Comparison of ENCODE assay signal across 9 cellular contexts in genomic region chr19:41226053-41226873, GRCh38. TPM values are rescaled to one million over a fixed set of nuclear protein-coding genes. Genes with fewer than 3 reads are reported as not detected.
A peak's percentile ranks its signal among the peaks of the same experiment; 100 is the strongest.
DNase-seq lines count a peak whose midpoint lies in the region; ATAC-seq and TF ChIP-seq lines count a peak whose summit lies in the region.
"Had no signal": no experiment of that assay in that cellular context is flagged by ENCODE, and none has a peak within 500 bp of the region (broad histone marks: within the 10 kb centered on the region; RNA-seq: fewer than 3 reads in every experiment).

No MANE protein-coding gene starts in this region.

- H2AFZ ChIP-seq in neural cell (ENCODE audit: low read depth, low read length) = no peak overlapping the region

- H3K36me3 ChIP-seq in neural cell (ENCODE audit: insufficient read depth, low read length) (no peaks in the 10 kb centered on the region), suprapubic skin (peaks cover 12% of the 10 kb centered on the region)
- H3K36me3 ChIP-seq: neutrophil had no signal

- H3F3A ChIP-seq in neural cell (ENCODE audit: insufficient read depth, low read length, poor library complexity, severe bottlenecking) = no peaks in the 10 kb centered on the region

- no peaks in the 10 kb centered on the region for H3K9me2 ChIP-seq in neural cell (ENCODE audit: insufficient read depth, low read length)

- H3K27me3 ChIP-seq in foreskin keratinocyte (no peaks in the 10 kb centered on the region), neural cell (ENCODE audit: insufficient read depth, low read depth, low read length) (no peaks in the 10 kb centered on the region), suprapubic skin (no peaks in the 10 kb centered on the region)

- ATAC-seq in foreskin keratinocyte (peak; percentile 70), HG03354 (IDR thresholded peaks at IDR 0.05; ENCODE audit: poor library complexity, severe bottlenecking, unreplicated experiment) (no peak), HG02588 (IDR thresholded peaks at IDR 0.05; ENCODE audit: unreplicated experiment) (no peak)

- no peaks in the 10 kb centered on the region for H3K79me2 ChIP-seq in neural cell (replicated peaks; ENCODE audit: insufficient read depth, low read length)

- WGBS in suprapubic skin = 10% methylated on average over 17 of the region's 67 CpGs

- H3K27ac ChIP-seq in foreskin keratinocyte (peak overlapping the region; percentile 81), neural cell (ENCODE audit: low read length) (no peak overlapping the region), suprapubic skin (peak overlapping the region; percentile 83)
- H3K27ac ChIP-seq: neutrophil had no signal

- no peak for TF ChIP-seq POLR2A in suprapubic skin (IDR thresholded peaks at IDR 0.05)

- no peaks in the 10 kb centered on the region for H3K9me3 ChIP-seq in neural cell (ENCODE audit: low read length)
- no peaks in the 10 kb centered on the region for H3K9me3 ChIP-seq in suprapubic skin
- H3K9me3 ChIP-seq: neutrophil had no signal

- H3K4me2 ChIP-seq in neural cell (ENCODE audit: low read length) = no peak overlapping the region

- TF ChIP-seq CTCF in foreskin keratinocyte (conservative IDR thresholded peaks at IDR 0.05) (no peak), neural cell (IDR thresholded peaks at IDR 0.05; ENCODE audit: poor library complexity, severe bottlenecking) (no peak), suprapubic skin (IDR thresholded peaks at IDR 0.05) (no peak)

- no peaks in the 10 kb centered on the region for H4K20me1 ChIP-seq in neural cell (ENCODE audit: insufficient read depth)

- TF ChIP-seq RAD21 in neural cell (conservative IDR thresholded peaks at IDR 0.05) = no peak

- H3K4me3 ChIP-seq in neural cell (ENCODE audit: low read length) (peak overlapping the region; percentile 25), suprapubic skin (peak overlapping the region; percentile 51)

- no peak for TF ChIP-seq EP300 in neural cell (conservative IDR thresholded peaks at IDR 0.05; ENCODE audit: poor library complexity, severe bottlenecking)
- no peak for TF ChIP-seq EP300 in suprapubic skin (IDR thresholded peaks at IDR 0.05)

- peaks cover 26% of the 10 kb centered on the region for H3K4me1 ChIP-seq in foreskin keratinocyte
- H3K4me1 ChIP-seq in suprapubic skin = peaks cover 47% of the 10 kb centered on the region

- H3K9ac ChIP-seq in neural cell (ENCODE audit: low read length) = no peak overlapping the region

- DNase-seq in Ammon's horn (ENCODE audit: low spot score) (peak; percentile 34), NCI-H69 (lab: John Stamatoyannopoulos, UW) (peak; percentile 16), foreskin keratinocyte (no peak), suprapubic skin (ENCODE audit: low spot score in 2 of 2) (peak in 1 of 2 donors; percentile 85)
- peak; percentile 47 for DNase-seq in activated naive CD4-positive, alpha-beta T cell treated with Interleukin-2 at 50 U/mL for 16 hours

TF ChIP-seq in neural cell, 6 proteins besides CTCF, POLR2A, EP300 and RAD21:
- TF ChIP-seq EZH2 (IDR thresholded peaks at IDR 0.05; ENCODE audit: borderline replicate concordance, insufficient read depth, low read length, poor library complexity, severe bottlenecking) (no peak), REST (IDR thresholded peaks at IDR 0.05; ENCODE audit: borderline replicate concordance) (no peak), POLR2AphosphoS5 (IDR thresholded peaks at IDR 0.05) (no peak), TAF1 (IDR thresholded peaks at IDR 0.05; ENCODE audit: low read depth) (no peak), SMC3 (conservative IDR thresholded peaks at IDR 0.05; ENCODE audit: poor library complexity) (no peak), MXI1 (conservative IDR thresholded peaks at IDR 0.05; ENCODE audit: poor library complexity, severe bottlenecking) (no peak)

RNA-seq across cellular contexts. Expression of gene AXL, which starts 7.2 kb away (rescaled TPM):
- total RNA-seq in foreskin keratinocyte (163 and 167 TPM in 2 replicates), suprapubic skin (10 to 100 TPM; 18.2 to 35.8 (median 28.3) TPM)
- polyA plus RNA-seq in foreskin keratinocyte (55.7 and 59.9 TPM in 2 replicates), neural cell (0.10 TPM in 1 of 2 replicates, not detected in the other)
- 0.49 and 0.81 TPM in 2 replicates for polyA minus RNA-seq in neural cell

RNA-seq across cellular contexts. Expression of gene CYP2S1, which starts 33.2 kb away (rescaled TPM):
- total RNA-seq in foreskin keratinocyte (8.5 and 10.8 TPM in 2 replicates), suprapubic skin (1 to 10 TPM; 1.8 to 6.5 (median 2.5) TPM)
- polyA plus RNA-seq in foreskin keratinocyte (11.5 and 13.4 TPM in 2 replicates), neural cell (not detected in 2 replicates)
- polyA minus RNA-seq in neural cell = not detected in 2 replicates

RNA-seq across cellular contexts. Expression of gene HNRNPUL1, which starts 37.9 kb away (rescaled TPM):
- total RNA-seq in foreskin keratinocyte = 129 and 140 TPM in 2 replicates
- 106 and 123 TPM in 2 replicates for polyA plus RNA-seq in foreskin keratinocyte
- 34.6 and 38.3 TPM in 2 replicates for polyA plus RNA-seq in neural cell
- 75.0 and 77.7 TPM in 2 replicates for polyA minus RNA-seq in neural cell
- 100 to 1,000 TPM; 140 to 213 (median 188) TPM for total RNA-seq in suprapubic skin

Comparison
In these comparisons a context has a peak if more than half of its experiments do, and no peak if none do; other contexts are left out.
1. DNase-seq: peak in Ammon's horn (single experiment), NCI-H69 (single experiment) and activated naive CD4-positive, alpha-beta T cell treated with Interleukin-2 at 50 U/mL for 16 hours (single experiment); none in foreskin keratinocyte (0 of 2).